Comparison of ENCODE assay signal across 30 cellular contexts in the genomic region with DNA sequence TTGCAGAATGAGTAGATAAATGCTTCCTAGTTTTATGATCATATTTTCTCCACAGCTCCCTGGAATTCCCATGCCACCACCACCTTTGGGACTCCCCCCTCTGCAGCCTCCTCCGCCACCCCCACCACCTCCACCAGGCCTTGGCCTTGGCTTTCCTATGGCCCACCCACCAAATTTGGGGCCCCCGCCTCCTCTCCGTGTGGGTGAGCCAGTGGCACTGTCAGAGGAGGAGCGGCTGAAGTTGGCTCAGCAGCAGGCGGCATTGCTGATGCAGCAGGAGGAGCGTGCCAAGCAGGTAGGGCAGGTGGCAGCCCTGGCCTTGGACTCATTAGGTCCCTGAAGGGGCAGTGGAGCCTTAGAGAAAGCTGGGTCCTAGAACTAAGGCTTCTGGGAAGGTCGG. TPM values are rescaled to one million over a fixed set of nuclear protein-coding genes. Genes with fewer than 3 reads are reported as not detected.
A peak's percentile ranks its signal among the peaks of the same experiment; 100 is the strongest.
DNase-seq lines count a peak whose midpoint lies in the region; ATAC-seq and TF ChIP-seq lines count a peak whose summit lies in the region.
"Had no signal": no experiment of that assay in that cellular context is flagged by ENCODE, and none has a peak within 500 bp of the region (broad histone marks: within the 10 kb centered on the region; RNA-seq: fewer than 3 reads in every experiment).

No MANE protein-coding gene starts in this region.

- H3K9ac ChIP-seq in neuronal stem cell (ENCODE audit: low read depth, low read length, poor library complexity): no peak overlapping the region
- H3K9ac ChIP-seq: parathyroid adenoma, SK-N-SH had no signal

- no peak overlapping the region for H2BK12ac ChIP-seq in neuronal stem cell (ENCODE audit: low read length)

- no peaks in the 10 kb centered on the region for H3K9me3 Mint-ChIP-seq in stimulated activated naive CD8-positive, alpha-beta T cell treated with anti-CD3 and anti-CD28 coated beads, Interleukin-15, Interleukin-2, amounts not matched to agents 100 ng/mL and 50 ng/mL, for 24 hours
- no peaks in the 10 kb centered on the region for H3K9me3 Mint-ChIP-seq in stimulated activated naive CD8-positive, alpha-beta T cell treated with anti-CD3 and anti-CD28 coated beads, Interleukin-15, amount 100 ng/mL, for 72 hours
- no peaks in the 10 kb centered on the region for H3K9me3 Mint-ChIP-seq in activated T-helper 17 cell treated with anti-CD3 and anti-CD28 coated beads, Interleukin-2, amount 50 U/mL, for 72 hours
- H3K9me3 Mint-ChIP-seq: endodermal cell; memory B cell; nephron progenitor cell; T-helper 1 cell treated with Interleukin-12 subunit alpha and Interleukin-12 subunit beta and Interleukin-4 antibody, amounts not matched to agents 30 μg/mL and 1 μg/mL, for 36 hours had no signal

- peak overlapping the region; percentile 42 for H3K27ac Mint-ChIP-seq in stimulated activated naive CD8-positive, alpha-beta T cell treated with anti-CD3 and anti-CD28 coated beads, Interleukin-15, Interleukin-2, amounts not matched to agents 100 ng/mL and 50 ng/mL, for 24 hours
- H3K27ac Mint-ChIP-seq in stimulated activated naive CD8-positive, alpha-beta T cell treated with anti-CD3 and anti-CD28 coated beads, Interleukin-15, amount 100 ng/mL, for 72 hours: no peak overlapping the region
- no peak overlapping the region for H3K27ac Mint-ChIP-seq in activated T-helper 17 cell treated with anti-CD3 and anti-CD28 coated beads, Interleukin-2, amount 50 U/mL, for 72 hours
- H3K27ac Mint-ChIP-seq: endodermal cell, memory B cell had no signal

- H3K4me2 ChIP-seq in neuronal stem cell (ENCODE audit: insufficient read depth, low read length, poor library complexity, severe bottlenecking): no peak overlapping the region
- H3K4me2 ChIP-seq: BLaER1 treated with 17β-estradiol and CSF1 and Interleukin-3, amounts not matched to agents 10 nM and 100 nM; PC-9; SK-N-SH had no signal

- no peaks in the 10 kb centered on the region for H3K9me3 ChIP-seq in neuronal stem cell (replicated peaks in 1 of 2; ENCODE audit: control insufficient read depth in 2 of 2, insufficient read depth in 1 of 2, low read depth in 1 of 2, low read length in 2 of 2)
- H3K9me3 ChIP-seq: BLaER1 treated with 17β-estradiol and CSF1 and Interleukin-3, amounts not matched to agents 10 nM and 100 nM; right atrium auricular region; SK-N-SH; tibial artery had no signal

- peak overlapping the region; percentile 69 for H3K23ac ChIP-seq in neuronal stem cell (ENCODE audit: low read depth, low read length, poor library complexity)

- no peak overlapping the region for H4K91ac ChIP-seq in neuronal stem cell (ENCODE audit: low read depth, low read length, poor library complexity)

- H3K4me1 ChIP-seq in neuronal stem cell (ENCODE audit: control insufficient read depth in 2 of 2, insufficient read depth in 1 of 2, low read depth in 1 of 2, low read length in 2 of 2): peaks cover 12 to 15% of the 10 kb centered on the region in 2 donors

- no peak overlapping the region for H3K4me3 Mint-ChIP-seq in stimulated activated naive CD8-positive, alpha-beta T cell treated with anti-CD3 and anti-CD28 coated beads, Interleukin-15, Interleukin-2, amounts not matched to agents 100 ng/mL and 50 ng/mL, for 24 hours
- H3K4me3 Mint-ChIP-seq in stimulated activated naive CD8-positive, alpha-beta T cell treated with anti-CD3 and anti-CD28 coated beads, Interleukin-15, amount 100 ng/mL, for 72 hours: no peak overlapping the region
- peak overlapping the region; percentile 100 for H3K4me3 Mint-ChIP-seq in activated T-helper 17 cell treated with anti-CD3 and anti-CD28 coated beads, Interleukin-2, amount 50 U/mL, for 72 hours

- H3K4ac ChIP-seq in neuronal stem cell (ENCODE audit: low read length): no peak overlapping the region

- ATAC-seq in stimulated activated naive CD8-positive, alpha-beta T cell treated with anti-CD3 and anti-CD28 coated beads, Interleukin-15, amount 100 ng/mL, for 72 hours: no peak
- no peak for ATAC-seq in activated T-helper 17 cell treated with anti-CD3 and anti-CD28 coated beads, Interleukin-2, amount 50 U/mL, for 72 hours (replicated peaks)
- ATAC-seq in GM18502 (IDR thresholded peaks at IDR 0.05; ENCODE audit: poor library complexity, unreplicated experiment): no peak
- ATAC-seq: HCT116 had no signal

- no peak overlapping the region for H2BK120ac ChIP-seq in neuronal stem cell (ENCODE audit: low read depth, low read length)

- no peak overlapping the region for H3K27ac ChIP-seq in neuronal stem cell (replicated peaks; ENCODE audit: low read length)
- no peak overlapping the region for H3K27ac ChIP-seq in coronary artery
- H3K27ac ChIP-seq: BLaER1 treated with 17β-estradiol and CSF1 and Interleukin-3, amounts not matched to agents 10 nM and 100 nM; cardiac muscle cell; parathyroid adenoma; PC-9; right atrium auricular region; tibial artery had no signal

- WGBS in neuronal stem cell (ENCODE audit: extremely low coverage in 2 of 2, insufficient read length in 2 of 2, insufficient replicate concordance in 1 of 2), 2 donors: no CpG with 5 or more reads among the region's 7 CpGs

- no peak overlapping the region for H3K14ac ChIP-seq in neuronal stem cell (ENCODE audit: low read length)

- H3K4me1 Mint-ChIP-seq in stimulated activated naive CD8-positive, alpha-beta T cell treated with anti-CD3 and anti-CD28 coated beads, Interleukin-15, Interleukin-2, amounts not matched to agents 100 ng/mL and 50 ng/mL, for 24 hours (ENCODE audit: low read depth): peaks cover 38% of the 10 kb centered on the region
- peaks cover 61% of the 10 kb centered on the region for H3K4me1 Mint-ChIP-seq in stimulated activated naive CD8-positive, alpha-beta T cell treated with anti-CD3 and anti-CD28 coated beads, Interleukin-15, amount 100 ng/mL, for 72 hours
- peaks cover 9% of the 10 kb centered on the region for H3K4me1 Mint-ChIP-seq in activated T-helper 17 cell treated with anti-CD3 and anti-CD28 coated beads, Interleukin-2, amount 50 U/mL, for 72 hours

- H4K8ac ChIP-seq in neuronal stem cell (ENCODE audit: low read depth, low read length): no peak overlapping the region

- peaks cover 64% of the 10 kb centered on the region for H3K36me3 Mint-ChIP-seq in stimulated activated naive CD8-positive, alpha-beta T cell treated with anti-CD3 and anti-CD28 coated beads, Interleukin-15, Interleukin-2, amounts not matched to agents 100 ng/mL and 50 ng/mL, for 24 hours (ENCODE audit: low read depth)
- H3K36me3 Mint-ChIP-seq in activated T-helper 17 cell treated with anti-CD3 and anti-CD28 coated beads, Interleukin-2, amount 50 U/mL, for 72 hours (ENCODE audit: low read depth): peaks cover 89% of the 10 kb centered on the region

- H3K79me1 ChIP-seq in neuronal stem cell (ENCODE audit: low read depth, low read length): peaks cover 6% of the 10 kb centered on the region

- no peaks in the 10 kb centered on the region for H3K27me3 ChIP-seq in neuronal stem cell (ENCODE audit: control insufficient read depth in 3 of 3, insufficient read depth in 3 of 3, low read depth in 1 of 3, low read length in 3 of 3)
- H3K27me3 ChIP-seq: BLaER1 treated with 17β-estradiol and CSF1 and Interleukin-3, amounts not matched to agents 10 nM and 100 nM; cardiac muscle cell; right atrium auricular region; tibial artery had no signal

- TF ChIP-seq CTCF in coronary artery (IDR thresholded peaks at IDR 0.05): no peak

- H3K4me3 ChIP-seq in neuronal stem cell (ENCODE audit: low read length in 2 of 2) (no peak overlapping the region), coronary artery (no peak overlapping the region)
- H3K4me3 ChIP-seq: BLaER1 treated with 17β-estradiol and CSF1 and Interleukin-3, amounts not matched to agents 10 nM and 100 nM; cardiac muscle cell; PC-9; right atrium auricular region; tibial artery had no signal

- H2AFZ ChIP-seq in neuronal stem cell (ENCODE audit: low read length): no peak overlapping the region
- H2AFZ ChIP-seq: parathyroid adenoma, PC-9 had no signal

- H2BK5ac ChIP-seq in neuronal stem cell (ENCODE audit: low read length): no peak overlapping the region

- no peak overlapping the region for H2AK5ac ChIP-seq in neuronal stem cell (ENCODE audit: low read depth, low read length)

- no peak overlapping the region for H2BK15ac ChIP-seq in neuronal stem cell (ENCODE audit: low read length)

- DNase-seq in stimulated activated naive CD8-positive, alpha-beta T cell treated with anti-CD3 and anti-CD28 coated beads, Interleukin-15, amount 100 ng/mL, for 72 hours: no peak
- no peak for DNase-seq in neuronal stem cell (ENCODE audit: low spot score)
- no peak for DNase-seq in coronary artery (ENCODE audit: low spot score)
- no peak for DNase-seq in pons (ENCODE audit: low spot score)
- DNase-seq: activated CD4-positive, CD25-positive, alpha-beta regulatory T cell treated with anti-CD3 and anti-CD28 coated beads, Interleukin-2, amount 50 U/mL, for 72 hours; activated CD8-positive, alpha-beta memory T cell treated with anti-CD3 and anti-CD28 coated beads for 24 hours; activated naive CD4-positive, alpha-beta T cell treated with anti-CD3 and anti-CD28 coated beads, Interleukin-2, amount 50 U/mL, for 16 hours; activated T-cell treated with anti-CD3 and anti-CD28 coated beads for 4 hours; aorta; endodermal cell; NCI-H1436 treated with DMSO at 0.1 percent for 48 hours; NCI-H2081 treated with DMSO at 0.1 percent for 48 hours; NCI-H2227 treated with DMSO at 0.1 percent for 48 hours; NCI-H526; nephron progenitor cell; PC-9; SK-N-SH; stimulated activated CD4-positive, alpha-beta T cell treated with anti-CD3 and anti-CD28 coated beads, Interleukin-2, amount 100 ng/mL, for 24 hours; tibial artery had no signal

- H3K36me3 ChIP-seq in neuronal stem cell (replicated peaks in 1 of 2; ENCODE audit: control insufficient read depth in 2 of 2, insufficient read depth in 2 of 2, low read length in 2 of 2): peaks cover 41 to 67% of the 10 kb centered on the region in 2 donors

- no peaks in the 10 kb centered on the region for H3K27me3 Mint-ChIP-seq in stimulated activated naive CD8-positive, alpha-beta T cell treated with anti-CD3 and anti-CD28 coated beads, Interleukin-15, Interleukin-2, amounts not matched to agents 100 ng/mL and 50 ng/mL, for 24 hours
- H3K27me3 Mint-ChIP-seq in stimulated activated naive CD8-positive, alpha-beta T cell treated with anti-CD3 and anti-CD28 coated beads, Interleukin-15, amount 100 ng/mL, for 72 hours: no peaks in the 10 kb centered on the region
- no peaks in the 10 kb centered on the region for H3K27me3 Mint-ChIP-seq in activated T-helper 17 cell treated with anti-CD3 and anti-CD28 coated beads, Interleukin-2, amount 50 U/mL, for 72 hours
- H3K27me3 Mint-ChIP-seq: memory B cell had no signal

- H3K18ac ChIP-seq in neuronal stem cell (ENCODE audit: low read length): no peak overlapping the region

RNA-seq across cellular contexts. Expression of gene SF3B2, which starts 2.9 kb away (rescaled TPM):
- total RNA-seq in activated T-helper 17 cell treated with anti-CD3 and anti-CD28 coated beads, Interleukin-2, amount 50 U/mL, for 72 hours: 100 to 1,000 TPM; 201 to 237 TPM
- polyA plus RNA-seq in neuronal stem cell (2013, experiment 1 of 2): 125 TPM
- 126 TPM for polyA plus RNA-seq in neuronal stem cell (2013, experiment 2 of 2)

RNA-seq across cellular contexts. Expression of gene GAL3ST3, which starts 6.1 kb away (rescaled TPM):
- under 1 TPM in 1 of 2 donors, not detected in 1; 0.45 TPM for total RNA-seq in activated T-helper 17 cell treated with anti-CD3 and anti-CD28 coated beads, Interleukin-2, amount 50 U/mL, for 72 hours
- polyA plus RNA-seq in neuronal stem cell (2013, experiment 1 of 2): 24.0 TPM
- 23.0 TPM for polyA plus RNA-seq in neuronal stem cell (2013, experiment 2 of 2)
- total RNA-seq: aorta, LHCN-M2, PC-9 had no signal
- polyA plus RNA-seq: aorta had no signal

RNA-seq across cellular contexts. Expression of gene PACS1, which starts 15.1 kb away (rescaled TPM):
- total RNA-seq in activated T-helper 17 cell treated with anti-CD3 and anti-CD28 coated beads, Interleukin-2, amount 50 U/mL, for 72 hours: 100 to 1,000 TPM in 1 of 2 donors, 10 to 100 TPM in 1; 84.5 to 105 TPM
- polyA plus RNA-seq in neuronal stem cell (2013, experiment 1 of 2): 20.7 TPM
- polyA plus RNA-seq in neuronal stem cell (2013, experiment 2 of 2): 21.7 TPM

RNA-seq across cellular contexts. Expression of gene CATSPER1, which starts 28.7 kb away (rescaled TPM):
- total RNA-seq in activated T-helper 17 cell treated with anti-CD3 and anti-CD28 coated beads, Interleukin-2, amount 50 U/mL, for 72 hours: 1 to 10 TPM in 1 of 2 donors, not detected in 1; 2.1 TPM
- 0.07 TPM for polyA plus RNA-seq in neuronal stem cell (2013, experiment 1 of 2)
- polyA plus RNA-seq in neuronal stem cell (2013, experiment 2 of 2): not detected
- total RNA-seq: cardiac muscle cell, endodermal cell, right atrium auricular region had no signal
- polyA plus RNA-seq: cardiac muscle cell had no signal

RNA-seq across cellular contexts. Expression of gene CST6, which starts 43.2 kb away (rescaled TPM):
- total RNA-seq in activated T-helper 17 cell treated with anti-CD3 and anti-CD28 coated beads, Interleukin-2, amount 50 U/mL, for 72 hours: under 1 TPM in 1 of 2 donors, not detected in 1; 0.37 TPM
- polyA plus RNA-seq in neuronal stem cell (2013, experiment 1 of 2): not detected
- polyA plus RNA-seq in neuronal stem cell (2013, experiment 2 of 2): not detected
- total RNA-seq: cardiac muscle cell, LHCN-M2 had no signal
- polyA plus RNA-seq: cardiac muscle cell had no signal
